ENCODE assay signal across 3 cellular contexts in the genomic region with DNA sequence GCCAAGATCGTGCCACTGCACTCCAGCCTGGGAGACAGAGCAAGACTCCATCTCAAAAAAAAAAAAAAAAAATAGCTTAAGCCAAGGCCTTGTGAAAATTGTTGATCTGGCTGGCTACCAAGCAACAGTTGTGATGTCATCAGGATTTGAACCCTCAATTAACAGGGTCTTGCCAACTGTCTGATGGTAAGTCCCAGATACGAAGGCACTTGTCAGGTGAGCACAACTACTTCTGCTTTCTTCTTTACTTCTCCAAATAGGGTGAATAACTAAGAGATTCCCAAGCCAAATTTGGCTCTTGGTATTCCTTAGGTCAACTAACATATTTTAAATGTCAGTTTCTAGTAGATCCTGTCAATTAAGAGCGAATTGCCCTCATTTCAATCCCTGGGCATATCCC.
TF ChIP-seq lines count a peak whose summit lies in the region.

No MANE protein-coding gene starts in this region.

TF ChIP-seq in A549, 52 proteins besides CTCF, POLR2A, EP300 and RAD21:
- TF ChIP-seq SMC3 (IDR thresholded peaks at IDR 0.05) (no peak), HES2 (IDR thresholded peaks at IDR 0.05) (no peak), ZC3H11A (IDR thresholded peaks at IDR 0.05) (no peak), KDM5A (IDR thresholded peaks at IDR 0.05) (no peak), JUNB (IDR thresholded peaks at IDR 0.05) (no peak), HOXB5 (CRISPR knock-in tag; IDR thresholded peaks at IDR 0.05) (no peak), TFCP2L1 (CRISPR knock-in tag; IDR thresholded peaks at IDR 0.05) (no peak), MYC (IDR thresholded peaks at IDR 0.05; ENCODE audit: borderline replicate concordance, low read length) (no peak), HOXB13 (CRISPR knock-in tag; IDR thresholded peaks at IDR 0.05; ENCODE audit: low read depth) (no peak)
- TF ChIP-seq, protein P1, sequence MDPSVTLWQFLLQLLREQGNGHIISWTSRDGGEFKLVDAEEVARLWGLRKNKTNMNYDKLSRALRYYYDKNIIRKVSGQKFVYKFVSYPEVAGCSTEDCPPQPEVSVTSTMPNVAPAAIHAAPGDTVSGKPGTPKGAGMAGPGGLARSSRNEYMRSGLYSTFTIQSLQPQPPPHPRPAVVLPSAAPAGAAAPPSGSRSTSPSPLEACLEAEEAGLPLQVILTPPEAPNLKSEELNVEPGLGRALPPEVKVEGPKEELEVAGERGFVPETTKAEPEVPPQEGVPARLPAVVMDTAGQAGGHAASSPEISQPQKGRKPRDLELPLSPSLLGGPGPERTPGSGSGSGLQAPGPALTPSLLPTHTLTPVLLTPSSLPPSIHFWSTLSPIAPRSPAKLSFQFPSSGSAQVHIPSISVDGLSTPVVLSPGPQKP (IDR thresholded peaks at IDR 0.05; ENCODE audit: low read depth, low read length), result no peak

TF ChIP-seq in HEK293, 187 proteins besides CTCF, POLR2A, EP300 and RAD21 (continues in another document):
- TF ChIP-seq EGR2 (tag by site-specific recombination; IDR thresholded peaks at IDR 0.05; ENCODE audit: low read depth) (no peak), ZBTB17 (tag by site-specific recombination; IDR thresholded peaks at IDR 0.05) (0 out of 2 replicates have a peak, but pooled peaks have one; percentile 15), ZNF629 (tag by site-specific recombination; IDR thresholded peaks at IDR 0.05) (0 out of 2 replicates have a peak, but pooled peaks have one; percentile 25), PRDM4 (tag by site-specific recombination; IDR thresholded peaks at IDR 0.05) (peak; percentile 76), ZBTB11 (tag by site-specific recombination; conservative IDR thresholded peaks at IDR 0.05; ENCODE audit: low read depth) (no peak), SCRT2 (tag by site-specific recombination; IDR thresholded peaks at IDR 0.05) (peak; percentile 65)
- TF ChIP-seq, protein P2, sequence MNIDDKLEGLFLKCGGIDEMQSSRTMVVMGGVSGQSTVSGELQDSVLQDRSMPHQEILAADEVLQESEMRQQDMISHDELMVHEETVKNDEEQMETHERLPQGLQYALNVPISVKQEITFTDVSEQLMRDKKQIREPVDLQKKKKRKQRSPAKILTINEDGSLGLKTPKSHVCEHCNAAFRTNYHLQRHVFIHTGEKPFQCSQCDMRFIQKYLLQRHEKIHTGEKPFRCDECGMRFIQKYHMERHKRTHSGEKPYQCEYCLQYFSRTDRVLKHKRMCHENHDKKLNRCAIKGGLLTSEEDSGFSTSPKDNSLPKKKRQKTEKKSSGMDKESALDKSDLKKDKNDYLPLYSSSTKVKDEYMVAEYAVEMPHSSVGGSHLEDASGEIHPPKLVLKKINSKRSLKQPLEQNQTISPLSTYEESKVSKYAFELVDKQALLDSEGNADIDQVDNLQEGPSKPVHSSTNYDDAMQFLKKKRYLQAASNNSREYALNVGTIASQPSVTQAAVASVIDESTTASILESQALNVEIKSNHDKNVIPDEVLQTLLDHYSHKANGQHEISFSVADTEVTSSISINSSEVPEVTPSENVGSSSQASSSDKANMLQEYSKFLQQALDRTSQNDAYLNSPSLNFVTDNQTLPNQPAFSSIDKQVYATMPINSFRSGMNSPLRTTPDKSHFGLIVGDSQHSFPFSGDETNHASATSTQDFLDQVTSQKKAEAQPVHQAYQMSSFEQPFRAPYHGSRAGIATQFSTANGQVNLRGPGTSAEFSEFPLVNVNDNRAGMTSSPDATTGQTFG (tag by site-specific recombination; IDR thresholded peaks at IDR 0.05; ENCODE audit: borderline replicate concordance), result no peak
- TF ChIP-seq, protein P3, sequence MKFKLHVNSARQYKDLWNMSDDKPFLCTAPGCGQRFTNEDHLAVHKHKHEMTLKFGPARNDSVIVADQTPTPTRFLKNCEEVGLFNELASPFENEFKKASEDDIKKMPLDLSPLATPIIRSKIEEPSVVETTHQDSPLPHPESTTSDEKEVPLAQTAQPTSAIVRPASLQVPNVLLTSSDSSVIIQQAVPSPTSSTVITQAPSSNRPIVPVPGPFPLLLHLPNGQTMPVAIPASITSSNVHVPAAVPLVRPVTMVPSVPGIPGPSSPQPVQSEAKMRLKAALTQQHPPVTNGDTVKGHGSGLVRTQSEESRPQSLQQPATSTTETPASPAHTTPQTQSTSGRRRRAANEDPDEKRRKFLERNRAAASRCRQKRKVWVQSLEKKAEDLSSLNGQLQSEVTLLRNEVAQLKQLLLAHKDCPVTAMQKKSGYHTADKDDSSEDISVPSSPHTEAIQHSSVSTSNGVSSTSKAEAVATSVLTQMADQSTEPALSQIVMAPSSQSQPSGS (tag by site-specific recombination; IDR thresholded peaks at IDR 0.05; ENCODE audit: low read depth), result 0 out of 2 replicates have a peak, but pooled peaks have one; percentile 49

TF ChIP-seq in GM12878, 131 proteins besides CTCF, POLR2A, EP300 and RAD21:
- no peak for TF ChIP-seq MTA3 (IDR thresholded peaks at IDR 0.05; ENCODE audit: borderline replicate concordance, low read length)
- TF ChIP-seq ATF7 (IDR thresholded peaks at IDR 0.05; ENCODE audit: low read depth), result peak; percentile 55; the same call in 1 of the 2 replicates
